Comparison of ENCODE assay signal across 8 cellular contexts in genomic region chr6:12011276-12012112, GRCh38. TPM values are rescaled to one million over a fixed set of nuclear protein-coding genes. Genes with fewer than 3 reads are reported as not detected.
DNase-seq lines count a peak whose midpoint lies in the region; ATAC-seq, FAIRE-seq and TF ChIP-seq lines count a peak whose summit lies in the region.

No MANE protein-coding gene starts in this region.

- H3K4me1 ChIP-seq in OCI-LY3 (ENCODE audit: low read length) (peaks cover 27% of the 10 kb centered on the region), endothelial cell of umbilical vein (ENCODE audit: control insufficient read depth, extremely low read depth, insufficient read depth, low read length) (peaks cover 38% of the 10 kb centered on the region), mucosa of descending colon (ENCODE audit: low read depth) (peaks cover 18% of the 10 kb centered on the region)

- H3K9me1 ChIP-seq in endothelial cell of umbilical vein (replicated peaks; ENCODE audit: control insufficient read depth, extremely low read depth, insufficient read depth, low read length), result no peaks in the 10 kb centered on the region

- H3K27ac ChIP-seq in OCI-LY3 (ENCODE audit: low read length), result no peak overlapping the region
- peak overlapping the region; percentile 98 for H3K27ac ChIP-seq in endothelial cell of umbilical vein (ENCODE audit: insufficient read depth, low read depth, low read length)

- H3K36me3 ChIP-seq in OCI-LY3 (replicated peaks; ENCODE audit: low read depth, low read length) (peaks cover 26% of the 10 kb centered on the region), endothelial cell of umbilical vein (ENCODE audit: control insufficient read depth in 2 of 2, extremely low read depth in 1 of 2, insufficient read depth in 2 of 2, low read length in 2 of 2) (no peaks in the 10 kb centered on the region), mucosa of descending colon (ENCODE audit: low read depth) (no peaks in the 10 kb centered on the region)

- dilution Hi-C loops in endothelial cell of umbilical vein (cut with MboI; ENCODE audit: extremely low pct_ligation_motif_present, low sequenced_read_pairs), result no loop called here

- CTCF ChIA-PET in endothelial cell of umbilical vein (lab: Charles Lee), result interaction anchor here (3.0 to 4.4 kb wide), 4 partner anchors 64 to 356 kb away, joined by 12 to 41 read pairs (median 22); partner anchors contain the start of gene EDN1

- POLR2A ChIA-PET in endothelial cell of umbilical vein (lab: Charles Lee), result interaction anchor here (0.6 to 3.4 kb wide), 5 partner anchors 151 to 404 kb away, joined by 3 to 29 read pairs (median 4); partner anchors contain the start of gene EDN1

- H3K9me3 ChIP-seq in OCI-LY3 (ENCODE audit: insufficient read depth, low read length), result no peaks in the 10 kb centered on the region
- H3K9me3 ChIP-seq in endothelial cell of umbilical vein (replicated peaks; ENCODE audit: control insufficient read depth, insufficient read depth, low read length), result no peaks in the 10 kb centered on the region
- no peaks in the 10 kb centered on the region for H3K9me3 ChIP-seq in mucosa of descending colon

- H3K4me2 ChIP-seq in OCI-LY3 (ENCODE audit: low read length) (no peak overlapping the region), endothelial cell of umbilical vein (ENCODE audit: insufficient read depth, low read length) (no peak overlapping the region)

- FAIRE-seq in endothelial cell of umbilical vein (lab: Jason Lieb, UNC), result peak; percentile 81

- H4K20me1 ChIP-seq in OCI-LY3 (ENCODE audit: insufficient read depth, low read length), result peaks cover 9% of the 10 kb centered on the region; the same call in 1 of the 2 replicates
- H4K20me1 ChIP-seq in endothelial cell of umbilical vein (replicated peaks; ENCODE audit: control insufficient read depth, extremely low read depth, insufficient read depth, low read length), result no peaks in the 10 kb centered on the region

- DNase-seq in DMS114 treated with DMSO at 0.1 percent for 48 hours (lab: John Stamatoyannopoulos, UW; ENCODE audit: unreplicated experiment) (peak; percentile 90), HuH-7 (ENCODE audit: low spot score) (peak; percentile 81), activated T-cell treated with anti-CD3 and anti-CD28 coated beads for 1 hour (ENCODE audit: low read depth) (peak; percentile 92), endothelial cell of umbilical vein (ENCODE audit: low read depth, low spot score) (peak; percentile 96), mucosa of descending colon (peak; percentile 97 to 99 (median 98))
- DNase-seq in stimulated activated CD8-positive, alpha-beta memory T cell treated with anti-CD3 and anti-CD28 coated beads, Interleukin-4, amount 100 ng/mL, for 48 hours, result peak; percentile 96

- BruUV-seq in endothelial cell of umbilical vein (replicated peaks; lab: Mats Ljungman, UMichigan), result no TSS peak

- H2AFZ ChIP-seq in OCI-LY3 (ENCODE audit: low read depth, low read length), result no peak overlapping the region
- H2AFZ ChIP-seq in endothelial cell of umbilical vein (ENCODE audit: low read depth, low read length), result no peak overlapping the region

- intact Hi-C loops in endothelial cell of umbilical vein (cut with micrococcal nuclease), result loop anchor here (1.0 to 10.0 kb wide), 10 partner anchors 136 to 797 kb away; partner anchors contain the start of gene EDN1
- intact Hi-C loops in mucosa of descending colon (cut with DNase I, micrococcal nuclease), result no loop called here

- ATAC-seq in GM21526 (IDR thresholded peaks at IDR 0.05; ENCODE audit: low FRiP score, unreplicated experiment) (peak; percentile 50), mucosa of descending colon (peak; percentile 82)

- H3K79me2 ChIP-seq in OCI-LY3 (ENCODE audit: low read length), result peaks cover 42% of the 10 kb centered on the region
- peaks cover 39% of the 10 kb centered on the region for H3K79me2 ChIP-seq in endothelial cell of umbilical vein (ENCODE audit: control insufficient read depth, insufficient read depth, low read length)

- H3K9ac ChIP-seq in OCI-LY3 (ENCODE audit: low read length) (peak overlapping the region; percentile 27; the same call in 1 of the 2 replicates), endothelial cell of umbilical vein (replicated peaks; ENCODE audit: extremely low read depth, insufficient read depth, low read length) (peak overlapping the region; percentile 100)

- H3K27me3 ChIP-seq in OCI-LY3 (ENCODE audit: low read depth, low read length) (no peaks in the 10 kb centered on the region), endothelial cell of umbilical vein (ENCODE audit: control insufficient read depth in 2 of 2, insufficient read depth in 2 of 2, low read length in 2 of 2) (no peaks in the 10 kb centered on the region)

- peak overlapping the region; percentile 67 for H3K4me3 ChIP-seq in OCI-LY3 (ENCODE audit: low read length)
- peak overlapping the region in 1 of 3 experiments; percentile 71 for H3K4me3 ChIP-seq in endothelial cell of umbilical vein (replicated peaks in 1 of 3; ENCODE audit: insufficient read depth in 1 of 3, low read depth in 1 of 3, low read length in 3 of 3)
- H3K4me3 ChIP-seq in mucosa of descending colon, result peak overlapping the region; percentile 60

- TF ChIP-seq CTCF in OCI-LY3 (IDR thresholded peaks at IDR 0.05; ENCODE audit: low read depth, low read length) (no peak), endothelial cell of umbilical vein (IDR thresholded peaks at IDR 0.05; ENCODE audit: extremely low read depth in 1 of 2, insufficient read depth in 1 of 2, low read depth in 1 of 2, low read length in 2 of 2) (no peak), mucosa of descending colon (IDR thresholded peaks at IDR 0.05) (no peak)

- peak; percentile 7 for TF ChIP-seq POLR2A in endothelial cell of umbilical vein (IDR thresholded peaks at IDR 0.05; ENCODE audit: low read depth, low read length)

TF ChIP-seq in endothelial cell of umbilical vein, 7 proteins besides CTCF, POLR2A, EP300 and RAD21:
- TF ChIP-seq MYC (IDR thresholded peaks at IDR 0.05; ENCODE audit: low read depth, low read length), result no peak
- peak; percentile 25 for TF ChIP-seq POLR2AphosphoS5 (IDR thresholded peaks at IDR 0.05; ENCODE audit: insufficient read depth, low read depth, low read length)
- peak; percentile 30 for TF ChIP-seq MAX (IDR thresholded peaks at IDR 0.05; ENCODE audit: insufficient read depth, insufficient read length)
- TF ChIP-seq JUN (IDR thresholded peaks at IDR 0.05; ENCODE audit: borderline replicate concordance, insufficient read depth, insufficient read length, low read depth), result no peak

RNA-seq across cellular contexts. Expression of gene HIVEP1, which starts 0.6 kb away (rescaled TPM):
- 40.3 and 49.2 TPM in 2 replicates for total RNA-seq in endothelial cell of umbilical vein
- polyA plus RNA-seq in endothelial cell of umbilical vein, result 33.5 and 34.1 TPM in 2 replicates
- polyA plus RNA-seq in endothelial cell of umbilical vein (2011; cell fraction: cytosol; rRNA removed), result 29.0 and 33.4 TPM in 2 replicates
- 66.4 and 87.1 TPM in 2 replicates for polyA plus RNA-seq in endothelial cell of umbilical vein (2011; cell fraction: nucleus; rRNA removed)
- polyA plus RNA-seq in endothelial cell of umbilical vein (2012), result 25.4 and 26.9 TPM in 2 replicates
- polyA minus RNA-seq in endothelial cell of umbilical vein, result 78.2 and 79.0 TPM in 2 replicates
- polyA minus RNA-seq in endothelial cell of umbilical vein (2011; cell fraction: cytosol; rRNA and poly(A)+ RNA removed), result 11.5 TPM
- polyA minus RNA-seq in endothelial cell of umbilical vein (2011; cell fraction: nucleus; rRNA and poly(A)+ RNA removed), result 110 and 144 TPM in 2 replicates
- total RNA-seq in mucosa of descending colon, result 10 to 100 TPM; 27.6 to 37.3 (median 35.8) TPM
